1 cellular context compared by ENCODE assay signal in the genomic region with DNA sequence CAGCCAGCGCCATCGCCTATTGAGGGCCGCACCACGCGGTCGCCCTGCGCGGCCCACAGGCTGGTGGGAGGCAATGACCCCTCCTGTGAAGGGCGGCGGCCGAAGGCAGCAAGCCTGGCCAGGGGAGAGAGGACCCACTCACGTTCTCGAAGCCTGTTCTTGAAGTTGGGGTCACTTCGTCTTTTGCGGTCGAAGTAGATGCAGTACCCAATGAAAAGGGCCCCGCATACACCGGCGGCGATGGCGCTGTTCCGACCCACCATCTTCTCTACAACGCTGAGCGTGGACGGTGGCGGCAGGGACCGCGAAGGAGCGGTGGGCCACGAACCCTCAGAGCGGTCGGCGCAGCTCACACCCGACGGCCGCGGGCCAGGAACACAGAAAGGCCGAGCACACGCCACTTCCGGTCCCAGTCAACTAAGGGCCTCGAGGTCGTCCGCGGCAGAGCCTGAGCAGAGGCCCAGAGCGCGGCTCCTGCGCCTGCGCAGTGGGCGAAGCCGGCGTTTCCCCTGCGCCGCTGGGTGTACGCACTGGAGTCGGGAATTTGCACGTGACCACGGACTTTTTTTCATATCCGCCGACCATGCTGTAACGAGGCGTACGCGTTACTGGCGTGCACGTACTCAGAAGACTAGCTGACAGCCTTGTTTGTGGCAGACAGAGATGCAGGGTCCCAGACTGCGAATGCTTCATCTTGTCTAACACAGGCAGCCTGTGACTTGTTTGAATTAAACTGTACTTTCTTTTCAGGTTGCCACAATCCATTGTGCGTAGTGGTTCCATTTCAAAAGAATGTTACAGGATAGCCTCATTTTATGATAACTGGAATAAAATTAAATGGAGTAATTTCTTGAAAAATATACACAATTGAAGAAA.
TF ChIP-seq lines count a peak whose summit lies in the region.

A gene (minus strand): TSS at position 385 of the 876 bp plus-strand sequence. CDS start 122 bp downstream, at position 263.

TF ChIP-seq in HepG2, 621 proteins besides CTCF, POLR2A, EP300 and RAD21 (continued from another document and continues in another):
- TF ChIP-seq, protein P1, sequence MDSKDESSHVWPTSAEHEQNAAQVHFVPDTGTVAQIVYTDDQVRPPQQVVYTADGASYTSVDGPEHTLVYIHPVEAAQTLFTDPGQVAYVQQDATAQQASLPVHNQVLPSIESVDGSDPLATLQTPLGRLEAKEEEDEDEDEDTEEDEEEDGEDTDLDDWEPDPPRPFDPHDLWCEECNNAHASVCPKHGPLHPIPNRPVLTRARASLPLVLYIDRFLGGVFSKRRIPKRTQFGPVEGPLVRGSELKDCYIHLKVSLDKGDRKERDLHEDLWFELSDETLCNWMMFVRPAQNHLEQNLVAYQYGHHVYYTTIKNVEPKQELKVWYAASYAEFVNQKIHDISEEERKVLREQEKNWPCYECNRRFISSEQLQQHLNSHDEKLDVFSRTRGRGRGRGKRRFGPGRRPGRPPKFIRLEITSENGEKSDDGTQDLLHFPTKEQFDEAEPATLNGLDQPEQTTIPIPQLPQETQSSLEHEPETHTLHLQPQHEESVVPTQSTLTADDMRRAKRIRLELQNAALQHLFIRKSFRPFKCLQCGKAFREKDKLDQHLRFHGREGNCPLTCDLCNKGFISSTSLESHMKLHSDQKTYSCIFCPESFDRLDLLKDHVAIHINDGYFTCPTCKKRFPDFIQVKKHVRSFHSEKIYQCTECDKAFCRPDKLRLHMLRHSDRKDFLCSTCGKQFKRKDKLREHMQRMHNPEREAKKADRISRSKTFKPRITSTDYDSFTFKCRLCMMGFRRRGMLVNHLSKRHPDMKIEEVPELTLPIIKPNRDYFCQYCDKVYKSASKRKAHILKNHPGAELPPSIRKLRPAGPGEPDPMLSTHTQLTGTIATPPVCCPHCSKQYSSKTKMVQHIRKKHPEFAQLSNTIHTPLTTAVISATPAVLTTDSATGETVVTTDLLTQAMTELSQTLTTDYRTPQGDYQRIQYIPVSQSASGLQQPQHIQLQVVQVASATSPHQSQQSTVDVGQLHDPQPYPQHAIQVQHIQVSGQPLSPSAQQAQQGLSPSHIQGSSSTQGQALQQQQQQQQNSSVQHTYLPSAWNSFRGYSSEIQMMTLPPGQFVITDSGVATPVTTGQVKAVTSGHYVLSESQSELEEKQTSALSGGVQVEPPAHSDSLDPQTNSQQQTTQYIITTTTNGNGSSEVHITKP (CRISPR knock-in tag; IDR thresholded peaks at IDR 0.05; ENCODE audit: low read depth) = peak; percentile 61; the same call in 1 of the 2 replicates
- TF ChIP-seq, protein P2, sequence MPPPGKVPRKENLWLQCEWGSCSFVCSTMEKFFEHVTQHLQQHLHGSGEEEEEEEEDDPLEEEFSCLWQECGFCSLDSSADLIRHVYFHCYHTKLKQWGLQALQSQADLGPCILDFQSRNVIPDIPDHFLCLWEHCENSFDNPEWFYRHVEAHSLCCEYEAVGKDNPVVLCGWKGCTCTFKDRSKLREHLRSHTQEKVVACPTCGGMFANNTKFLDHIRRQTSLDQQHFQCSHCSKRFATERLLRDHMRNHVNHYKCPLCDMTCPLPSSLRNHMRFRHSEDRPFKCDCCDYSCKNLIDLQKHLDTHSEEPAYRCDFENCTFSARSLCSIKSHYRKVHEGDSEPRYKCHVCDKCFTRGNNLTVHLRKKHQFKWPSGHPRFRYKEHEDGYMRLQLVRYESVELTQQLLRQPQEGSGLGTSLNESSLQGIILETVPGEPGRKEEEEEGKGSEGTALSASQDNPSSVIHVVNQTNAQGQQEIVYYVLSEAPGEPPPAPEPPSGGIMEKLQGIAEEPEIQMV (CRISPR knock-in tag; IDR thresholded peaks at IDR 0.05; ENCODE audit: low read depth) = peak; percentile 83
- TF ChIP-seq, protein P3, sequence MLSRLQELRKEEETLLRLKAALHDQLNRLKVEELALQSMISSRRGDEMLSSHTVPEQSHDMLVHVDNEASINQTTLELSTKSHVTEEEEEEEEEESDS (CRISPR knock-in tag; IDR thresholded peaks at IDR 0.05; ENCODE audit: borderline replicate concordance) = 0 out of 2 replicates have a peak, but pooled peaks have one; percentile 27
- TF ChIP-seq, protein P4, sequence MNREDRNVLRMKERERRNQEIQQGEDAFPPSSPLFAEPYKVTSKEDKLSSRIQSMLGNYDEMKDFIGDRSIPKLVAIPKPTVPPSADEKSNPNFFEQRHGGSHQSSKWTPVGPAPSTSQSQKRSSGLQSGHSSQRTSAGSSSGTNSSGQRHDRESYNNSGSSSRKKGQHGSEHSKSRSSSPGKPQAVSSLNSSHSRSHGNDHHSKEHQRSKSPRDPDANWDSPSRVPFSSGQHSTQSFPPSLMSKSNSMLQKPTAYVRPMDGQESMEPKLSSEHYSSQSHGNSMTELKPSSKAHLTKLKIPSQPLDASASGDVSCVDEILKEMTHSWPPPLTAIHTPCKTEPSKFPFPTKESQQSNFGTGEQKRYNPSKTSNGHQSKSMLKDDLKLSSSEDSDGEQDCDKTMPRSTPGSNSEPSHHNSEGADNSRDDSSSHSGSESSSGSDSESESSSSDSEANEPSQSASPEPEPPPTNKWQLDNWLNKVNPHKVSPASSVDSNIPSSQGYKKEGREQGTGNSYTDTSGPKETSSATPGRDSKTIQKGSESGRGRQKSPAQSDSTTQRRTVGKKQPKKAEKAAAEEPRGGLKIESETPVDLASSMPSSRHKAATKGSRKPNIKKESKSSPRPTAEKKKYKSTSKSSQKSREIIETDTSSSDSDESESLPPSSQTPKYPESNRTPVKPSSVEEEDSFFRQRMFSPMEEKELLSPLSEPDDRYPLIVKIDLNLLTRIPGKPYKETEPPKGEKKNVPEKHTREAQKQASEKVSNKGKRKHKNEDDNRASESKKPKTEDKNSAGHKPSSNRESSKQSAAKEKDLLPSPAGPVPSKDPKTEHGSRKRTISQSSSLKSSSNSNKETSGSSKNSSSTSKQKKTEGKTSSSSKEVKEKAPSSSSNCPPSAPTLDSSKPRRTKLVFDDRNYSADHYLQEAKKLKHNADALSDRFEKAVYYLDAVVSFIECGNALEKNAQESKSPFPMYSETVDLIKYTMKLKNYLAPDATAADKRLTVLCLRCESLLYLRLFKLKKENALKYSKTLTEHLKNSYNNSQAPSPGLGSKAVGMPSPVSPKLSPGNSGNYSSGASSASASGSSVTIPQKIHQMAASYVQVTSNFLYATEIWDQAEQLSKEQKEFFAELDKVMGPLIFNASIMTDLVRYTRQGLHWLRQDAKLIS (CRISPR knock-in tag; IDR thresholded peaks at IDR 0.05) = peak; percentile 39
- TF ChIP-seq FIP1L1 (IDR thresholded peaks at IDR 0.05; ENCODE audit: borderline replicate concordance, insufficient read depth, low read depth, low read length) = no peak
- peak; percentile 76 for TF ChIP-seq PITX1 (CRISPR knock-in tag; IDR thresholded peaks at IDR 0.05)
- no peak for TF ChIP-seq NFE2L2 (IDR thresholded peaks at IDR 0.05; ENCODE audit: low read length)
- TF ChIP-seq, protein P5, sequence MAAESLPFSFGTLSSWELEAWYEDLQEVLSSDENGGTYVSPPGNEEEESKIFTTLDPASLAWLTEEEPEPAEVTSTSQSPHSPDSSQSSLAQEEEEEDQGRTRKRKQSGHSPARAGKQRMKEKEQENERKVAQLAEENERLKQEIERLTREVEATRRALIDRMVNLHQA (CRISPR knock-in tag; IDR thresholded peaks at IDR 0.05) = no peak
- no peak for TF ChIP-seq FOXM1 (CRISPR knock-in tag; IDR thresholded peaks at IDR 0.05)
- no peak for TF ChIP-seq NONO (IDR thresholded peaks at IDR 0.05)
- TF ChIP-seq NONO (CRISPR knock-in tag; conservative IDR thresholded peaks at IDR 0.05) = peak; percentile 93
- TF ChIP-seq RORA (CRISPR knock-in tag; IDR thresholded peaks at IDR 0.05) = no peak
- peak; percentile 82 for TF ChIP-seq IRX3 (CRISPR knock-in tag; IDR thresholded peaks at IDR 0.05; ENCODE audit: borderline replicate concordance, low read depth)
- peak; percentile 85 for TF ChIP-seq ZNF274 (CRISPR knock-in tag; IDR thresholded peaks at IDR 0.05)
- TF ChIP-seq RXRA (CRISPR knock-in tag; IDR thresholded peaks at IDR 0.05) = peak; percentile 76
- peak; percentile 85 for TF ChIP-seq KAT8 (CRISPR knock-in tag; IDR thresholded peaks at IDR 0.05)
- TF ChIP-seq HCFC1 (IDR thresholded peaks at IDR 0.05; ENCODE audit: low read depth, low read length) = peak; percentile 44; the same call in 1 of the 2 replicates
- TF ChIP-seq PHB2 (IDR thresholded peaks at IDR 0.05; ENCODE audit: partially characterized antibody) = no peak
- TF ChIP-seq BHLHE40 (IDR thresholded peaks at IDR 0.05; ENCODE audit: low read length) = peak; percentile 99
- TF ChIP-seq MTF2 (CRISPR knock-in tag; IDR thresholded peaks at IDR 0.05; ENCODE audit: borderline replicate concordance) = no peak
- TF ChIP-seq, protein P6, sequence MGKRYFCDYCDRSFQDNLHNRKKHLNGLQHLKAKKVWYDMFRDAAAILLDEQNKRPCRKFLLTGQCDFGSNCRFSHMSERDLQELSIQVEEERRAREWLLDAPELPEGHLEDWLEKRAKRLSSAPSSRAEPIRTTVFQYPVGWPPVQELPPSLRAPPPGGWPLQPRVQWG (CRISPR knock-in tag; IDR thresholded peaks at IDR 0.05; ENCODE audit: borderline replicate concordance, low read depth) = no peak
- TF ChIP-seq, protein P7, sequence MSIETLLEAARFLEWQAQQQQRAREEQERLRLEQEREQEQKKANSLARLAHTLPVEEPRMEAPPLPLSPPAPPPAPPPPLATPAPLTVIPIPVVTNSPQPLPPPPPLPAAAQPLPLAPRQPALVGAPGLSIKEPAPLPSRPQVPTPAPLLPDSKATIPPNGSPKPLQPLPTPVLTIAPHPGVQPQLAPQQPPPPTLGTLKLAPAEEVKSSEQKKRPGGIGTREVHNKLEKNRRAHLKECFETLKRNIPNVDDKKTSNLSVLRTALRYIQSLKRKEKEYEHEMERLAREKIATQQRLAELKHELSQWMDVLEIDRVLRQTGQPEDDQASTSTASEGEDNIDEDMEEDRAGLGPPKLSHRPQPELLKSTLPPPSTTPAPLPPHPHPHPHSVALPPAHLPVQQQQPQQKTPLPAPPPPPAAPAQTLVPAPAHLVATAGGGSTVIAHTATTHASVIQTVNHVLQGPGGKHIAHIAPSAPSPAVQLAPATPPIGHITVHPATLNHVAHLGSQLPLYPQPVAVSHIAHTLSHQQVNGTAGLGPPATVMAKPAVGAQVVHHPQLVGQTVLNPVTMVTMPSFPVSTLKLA (IDR thresholded peaks at IDR 0.05) = peak; percentile 79
- no peak for TF ChIP-seq ZNF850 (CRISPR knock-in tag; conservative IDR thresholded peaks at IDR 0.05)
- TF ChIP-seq SNAI1 (CRISPR knock-in tag; IDR thresholded peaks at IDR 0.05; ENCODE audit: borderline replicate concordance) = no peak
- TF ChIP-seq, protein P8, sequence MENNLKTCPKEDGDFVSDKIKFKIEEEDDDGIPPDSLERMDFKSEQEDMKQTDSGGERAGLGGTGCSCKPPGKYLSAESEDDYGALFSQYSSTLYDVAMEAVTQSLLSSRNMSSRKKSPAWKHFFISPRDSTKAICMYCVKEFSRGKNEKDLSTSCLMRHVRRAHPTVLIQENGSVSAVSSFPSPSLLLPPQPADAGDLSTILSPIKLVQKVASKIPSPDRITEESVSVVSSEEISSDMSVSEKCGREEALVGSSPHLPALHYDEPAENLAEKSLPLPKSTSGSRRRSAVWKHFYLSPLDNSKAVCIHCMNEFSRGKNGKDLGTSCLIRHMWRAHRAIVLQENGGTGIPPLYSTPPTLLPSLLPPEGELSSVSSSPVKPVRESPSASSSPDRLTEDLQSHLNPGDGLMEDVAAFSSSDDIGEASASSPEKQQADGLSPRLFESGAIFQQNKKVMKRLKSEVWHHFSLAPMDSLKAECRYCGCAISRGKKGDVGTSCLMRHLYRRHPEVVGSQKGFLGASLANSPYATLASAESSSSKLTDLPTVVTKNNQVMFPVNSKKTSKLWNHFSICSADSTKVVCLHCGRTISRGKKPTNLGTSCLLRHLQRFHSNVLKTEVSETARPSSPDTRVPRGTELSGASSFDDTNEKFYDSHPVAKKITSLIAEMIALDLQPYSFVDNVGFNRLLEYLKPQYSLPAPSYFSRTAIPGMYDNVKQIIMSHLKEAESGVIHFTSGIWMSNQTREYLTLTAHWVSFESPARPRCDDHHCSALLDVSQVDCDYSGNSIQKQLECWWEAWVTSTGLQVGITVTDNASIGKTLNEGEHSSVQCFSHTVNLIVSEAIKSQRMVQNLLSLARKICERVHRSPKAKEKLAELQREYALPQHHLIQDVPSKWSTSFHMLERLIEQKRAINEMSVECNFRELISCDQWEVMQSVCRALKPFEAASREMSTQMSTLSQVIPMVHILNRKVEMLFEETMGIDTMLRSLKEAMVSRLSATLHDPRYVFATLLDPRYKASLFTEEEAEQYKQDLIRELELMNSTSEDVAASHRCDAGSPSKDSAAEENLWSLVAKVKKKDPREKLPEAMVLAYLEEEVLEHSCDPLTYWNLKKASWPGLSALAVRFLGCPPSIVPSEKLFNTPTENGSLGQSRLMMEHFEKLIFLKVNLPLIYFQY (CRISPR knock-in tag; IDR thresholded peaks at IDR 0.05; ENCODE audit: borderline replicate concordance) = peak; percentile 67; the same call in 1 of the 2 replicates
- TF ChIP-seq KLF16 (CRISPR knock-in tag; IDR thresholded peaks at IDR 0.05) = 0 out of 4 replicates have a peak, but pooled peaks of 1 of the 2 experiments have one; percentile 36
- no peak for TF ChIP-seq ZNF644 (CRISPR knock-in tag; IDR thresholded peaks at IDR 0.05; ENCODE audit: low read depth)
- no peak for TF ChIP-seq CENPT (CRISPR knock-in tag; IDR thresholded peaks at IDR 0.05; ENCODE audit: low read depth)
- TF ChIP-seq ATM (IDR thresholded peaks at IDR 0.05; ENCODE audit: borderline replicate concordance) = no peak
- TF ChIP-seq ZNF235 (CRISPR knock-in tag; IDR thresholded peaks at IDR 0.05; ENCODE audit: borderline replicate concordance) = no peak
- no peak for TF ChIP-seq ZNF34 (CRISPR knock-in tag; IDR thresholded peaks at IDR 0.05; ENCODE audit: borderline replicate concordance)
- peak; percentile 8; the same call in 1 of the 2 replicates for TF ChIP-seq ZNF749 (CRISPR knock-in tag; IDR thresholded peaks at IDR 0.05; ENCODE audit: borderline replicate concordance)
